In the genomic region with DNA sequence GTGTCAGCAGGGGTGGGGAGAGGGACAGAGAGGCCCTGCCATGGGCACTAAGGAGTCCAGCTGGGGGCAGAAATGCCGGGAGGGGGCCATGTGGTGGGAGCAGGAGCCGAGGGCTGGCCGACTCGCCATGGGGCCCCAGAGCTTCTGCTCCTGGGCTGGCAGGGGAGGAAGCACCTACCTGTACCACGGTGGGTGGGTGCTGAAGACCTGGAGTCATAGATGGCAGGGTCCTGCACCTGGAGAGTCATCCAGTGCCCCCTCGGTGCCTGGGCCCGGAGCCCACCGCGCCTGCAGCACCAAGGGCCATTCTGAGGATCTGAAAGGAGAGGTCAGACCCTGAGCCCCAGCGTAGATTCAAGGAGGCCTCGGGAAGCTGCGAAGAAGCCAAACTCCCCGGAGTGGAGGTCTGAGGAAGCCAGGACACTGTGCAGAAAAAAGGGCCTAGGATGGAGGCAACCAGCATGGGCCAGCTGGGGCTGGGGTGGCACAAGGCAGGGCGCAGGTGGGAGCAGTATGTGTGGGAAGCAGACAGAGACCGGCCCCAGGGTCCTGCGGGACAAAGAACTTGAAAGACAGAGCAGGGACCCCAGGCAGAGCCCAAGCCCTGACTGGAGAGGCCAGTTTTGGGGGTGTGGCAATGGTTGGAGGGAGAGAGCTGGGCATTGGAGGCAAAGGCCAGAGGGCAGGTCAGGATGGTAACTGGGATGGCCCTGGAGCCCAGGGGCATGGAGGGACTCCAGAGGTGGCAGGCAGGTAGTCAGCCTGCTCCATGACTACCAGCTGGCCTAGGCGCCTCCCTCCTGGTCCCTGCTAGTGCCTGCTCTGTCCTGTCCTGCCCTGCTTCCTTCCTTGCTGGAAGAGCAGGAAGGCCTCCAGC, we compare ENCODE assay signal across 15 cellular contexts. TPM values are rescaled to one million over a fixed set of nuclear protein-coding genes. Genes with fewer than 3 reads are reported as not detected.
A peak's percentile ranks its signal among the peaks of the same experiment; 100 is the strongest.
DNase-seq lines count a peak whose midpoint lies in the region; ATAC-seq, FAIRE-seq and TF ChIP-seq lines count a peak whose summit lies in the region.
"Had no signal": no experiment of that assay in that cellular context is flagged by ENCODE, and none has a peak within 500 bp of the region (broad histone marks: within the 10 kb centered on the region; RNA-seq: fewer than 3 reads in every experiment).

No MANE protein-coding gene starts in this region.

- no peak for TF ChIP-seq POLR2A in lower leg skin (IDR thresholded peaks at IDR 0.05)

- WGBS in lower leg skin, 2 donors = 64% methylated on average over 14 to 17 of the region's 17 CpGs

- H3K4me1 Mint-ChIP-seq in CD4-positive, alpha-beta memory T cell = peaks cover 15 to 26% (median 20%) of the 10 kb centered on the region in 4 donors
- H3K4me1 Mint-ChIP-seq in natural killer cell treated with Interleukin-12 subunit alpha and Interleukin-12 subunit beta and Interleukin-15 and Interleukin-18, amount 100 ng/mL, for 72 hours (ENCODE audit: low read depth in 2 of 2) = peaks cover 12 to 26% of the 10 kb centered on the region in 2 donors

- no peaks in the 10 kb centered on the region for H3K9me3 Mint-ChIP-seq in CD4-positive, alpha-beta memory T cell
- no peaks in the 10 kb centered on the region for H3K9me3 Mint-ChIP-seq in natural killer cell treated with Interleukin-12 subunit alpha and Interleukin-12 subunit beta and Interleukin-15 and Interleukin-18, amount 100 ng/mL, for 72 hours

- peaks cover 25% of the 10 kb centered on the region for H3K4me1 ChIP-seq in CD4-positive, alpha-beta memory T cell (ENCODE audit: insufficient read depth, low read length)
- H3K4me1 ChIP-seq in HEK293 (ENCODE audit: control insufficient read depth, insufficient read depth, low read length) = no peaks in the 10 kb centered on the region
- H3K4me1 ChIP-seq: SJCRH30 had no signal

- CTCF ChIA-PET in CD4-positive, alpha-beta memory T cell (lab: Charles Lee; ENCODE audit: partially characterized antibody) = interaction anchor here (1.6 kb wide), 1 partner anchor 31 kb away, joined by 5 read pairs; no protein-coding TSS in a partner anchor
- CTCF ChIA-PET in HEK293 (lab: Yijun Ruan, JAX) = interaction anchor here (1.1 to 1.6 kb wide), 2 partner anchors 8 to 31 kb away, joined by 4 to 5 read pairs; no protein-coding TSS in a partner anchor

- H3K27me3 ChIP-seq in CD4-positive, alpha-beta memory T cell (ENCODE audit: insufficient read depth, low read length) = peaks cover under 1% of the 10 kb centered on the region
- peaks cover 2% of the 10 kb centered on the region for H3K27me3 ChIP-seq in bronchial epithelial cell (ENCODE audit: control insufficient read depth, insufficient read depth, low read length)
- H3K27me3 ChIP-seq: gastroesophageal sphincter, ovary had no signal

- H3K27me3 Mint-ChIP-seq in CD4-positive, alpha-beta memory T cell = peaks cover 0 to 6% of the 10 kb centered on the region in 2 donors
- peaks cover 13 to 17% of the 10 kb centered on the region in 2 donors for H3K27me3 Mint-ChIP-seq in natural killer cell treated with Interleukin-12 subunit alpha and Interleukin-12 subunit beta and Interleukin-15 and Interleukin-18, amount 100 ng/mL, for 72 hours

- H3K4me3 ChIP-seq in CD4-positive, alpha-beta memory T cell (ENCODE audit: low read length in 2 of 2) = no peak overlapping the region
- H3K4me3 ChIP-seq in HEK293 (ENCODE audit: low read depth, low read length) = no peak overlapping the region
- no peak overlapping the region for H3K4me3 ChIP-seq in bronchial epithelial cell (ENCODE audit: low read depth, low read length)
- H3K4me3 ChIP-seq in lower leg skin (ENCODE audit: low read depth, poor library complexity, severe bottlenecking) = no peak overlapping the region
- H3K4me3 ChIP-seq: lung, ovary, SJCRH30 had no signal

- H3K27ac Mint-ChIP-seq in CD4-positive, alpha-beta memory T cell = peak overlapping the region in 1 of 7 donors; percentile 69
- H3K27ac Mint-ChIP-seq in natural killer cell treated with Interleukin-12 subunit alpha and Interleukin-12 subunit beta and Interleukin-15 and Interleukin-18, amount 100 ng/mL, for 72 hours = peak overlapping the region in 1 of 2 donors; percentile 47

- no peaks in the 10 kb centered on the region for H3K36me3 Mint-ChIP-seq in CD4-positive, alpha-beta memory T cell
- H3K36me3 Mint-ChIP-seq in natural killer cell treated with Interleukin-12 subunit alpha and Interleukin-12 subunit beta and Interleukin-15 and Interleukin-18, amount 100 ng/mL, for 72 hours = no peaks in the 10 kb centered on the region

- DNase-seq in CD4-positive, alpha-beta memory T cell = peak in 1 of 5 donors; percentile 23
- DNase-seq in bronchial epithelial cell (ENCODE audit: low read depth) (peak; percentile 10), SW480 (ENCODE audit: low spot score) (no peak), CD1c-positive myeloid dendritic cell (ENCODE audit: extremely low spot score) (no peak), lower leg skin (ENCODE audit: low spot score in 2 of 2) (no peak)
- no peak for DNase-seq in natural killer cell treated with Interleukin-12 subunit alpha and Interleukin-12 subunit beta and Interleukin-15 and Interleukin-18, amount 100 ng/mL, for 72 hours (ENCODE audit: low spot score)
- DNase-seq: AML-193, NCI-H1048, ovary, SJCRH30, small intestine had no signal

- TF ChIP-seq CTCF in HEK293 (tag by site-specific recombination; IDR thresholded peaks at IDR 0.05) (no peak), bronchial epithelial cell (IDR thresholded peaks at IDR 0.05; ENCODE audit: insufficient read depth, low read length, severe bottlenecking) (no peak), lower leg skin (IDR thresholded peaks at IDR 0.05) (no peak)

- POLR2A ChIA-PET in CD4-positive, alpha-beta memory T cell (lab: Charles Lee; ENCODE audit: partially characterized antibody) = interaction anchor here (0.8 kb wide), 1 partner anchor 48 kb away, joined by 3 read pairs; no protein-coding TSS in a partner anchor
- POLR2A ChIA-PET in HEK293 (lab: Yijun Ruan, JAX) = no interaction called here

- H3K27ac ChIP-seq in CD4-positive, alpha-beta memory T cell (ENCODE audit: low read depth, low read length) = no peak overlapping the region
- no peak overlapping the region for H3K27ac ChIP-seq in HEK293 (ENCODE audit: extremely low read depth, low read depth, low read length)
- H3K27ac ChIP-seq: ovary, SJCRH30 had no signal

- FAIRE-seq in bronchial epithelial cell (lab: Jason Lieb, UNC) = no peak
- FAIRE-seq: small intestine had no signal

- no peak for ATAC-seq in natural killer cell treated with Interleukin-12 subunit alpha and Interleukin-12 subunit beta and Interleukin-15 and Interleukin-18, amount 100 ng/mL, for 72 hours
- ATAC-seq in GM19035 (IDR thresholded peaks at IDR 0.05; ENCODE audit: unreplicated experiment) = no peak
- ATAC-seq: gastroesophageal sphincter had no signal

- no peaks in the 10 kb centered on the region for H3K9me3 ChIP-seq in CD4-positive, alpha-beta memory T cell (ENCODE audit: control insufficient read depth in 1 of 2, low read length in 2 of 2)
- H3K9me3 ChIP-seq in HEK293 (ENCODE audit: control insufficient read depth, insufficient read depth, low read depth, low read length) = no peaks in the 10 kb centered on the region
- H3K9me3 ChIP-seq: gastroesophageal sphincter, ovary, SJCRH30 had no signal

- peak overlapping the region in 6 of 8 donors; percentile 47 to 84 (median 65) for H3K4me3 Mint-ChIP-seq in CD4-positive, alpha-beta memory T cell
- peak overlapping the region; percentile 42 for H3K4me3 Mint-ChIP-seq in natural killer cell treated with Interleukin-12 subunit alpha and Interleukin-12 subunit beta and Interleukin-15 and Interleukin-18, amount 100 ng/mL, for 72 hours

- no peaks in the 10 kb centered on the region for H3K36me3 ChIP-seq in CD4-positive, alpha-beta memory T cell (ENCODE audit: insufficient read depth, low read length)
- H3K36me3 ChIP-seq in HEK293 (ENCODE audit: control insufficient read depth in 2 of 2, insufficient read depth in 1 of 2, low read length in 2 of 2) (peaks cover 0 to 8% of the 10 kb centered on the region in 2 experiments; a peak in 1 of 3 replicates), bronchial epithelial cell (ENCODE audit: control insufficient read depth, insufficient read depth, low read length) (no peaks in the 10 kb centered on the region)
- H3K36me3 ChIP-seq: gastroesophageal sphincter, ovary, SJCRH30 had no signal

- intact Hi-C loops in CD4-positive, alpha-beta memory T cell (cut with micrococcal nuclease) = no loop called here
- intact Hi-C loops in lower leg skin (cut with DNase I; ENCODE audit: low total_unique reads) = no loop called here

TF ChIP-seq in HEK293, 187 proteins besides CTCF, POLR2A, EP300 and RAD21:
- TF ChIP-seq ZNF335 (tag by site-specific recombination; conservative IDR thresholded peaks at IDR 0.05) (0 out of 2 replicates have a peak, but pooled peaks have one; percentile 11), ZNF169 (tag by site-specific recombination; IDR thresholded peaks at IDR 0.05) (no peak), ZNF239 (tag by site-specific recombination; IDR thresholded peaks at IDR 0.05) (no peak), ZSCAN16 (tag by site-specific recombination; IDR thresholded peaks at IDR 0.05) (no peak)

RNA-seq across cellular contexts. Expression of a gene that starts 26.7 kb away (rescaled TPM):
- total RNA-seq in CD4-positive, alpha-beta memory T cell = 1 to 10 TPM; 4.0 to 5.2 TPM
- polyA plus RNA-seq in CD4-positive, alpha-beta memory T cell = 1 to 10 TPM; 4.6 TPM
- 2.1 and 4.9 TPM in 2 replicates for total RNA-seq in bronchial epithelial cell
- 1 to 10 TPM in 1 of 2 donors, under 1 TPM in 1; 0.93 to 1.2 TPM for total RNA-seq in natural killer cell treated with Interleukin-12 subunit alpha and Interleukin-12 subunit beta and Interleukin-15 and Interleukin-18, amount 100 ng/mL, for 72 hours
- total RNA-seq in lower leg skin = 10 to 100 TPM in 3 of 4 donors, 1 to 10 TPM in 1; 4.8 to 19.8 (median 13.5) TPM

RNA-seq across cellular contexts. Expression of a gene that starts 42.9 kb away (rescaled TPM):
- total RNA-seq in CD4-positive, alpha-beta memory T cell = 10 to 100 TPM; 52.2 to 52.3 TPM
- 10 to 100 TPM; 25.3 to 28.6 TPM for polyA plus RNA-seq in CD4-positive, alpha-beta memory T cell
- total RNA-seq in bronchial epithelial cell = 23.4 and 25.0 TPM in 2 replicates
- 10 to 100 TPM; 54.6 to 67.6 TPM for total RNA-seq in natural killer cell treated with Interleukin-12 subunit alpha and Interleukin-12 subunit beta and Interleukin-15 and Interleukin-18, amount 100 ng/mL, for 72 hours
- 10 to 100 TPM; 15.4 to 32.2 (median 26.7) TPM for total RNA-seq in lower leg skin

RNA-seq across cellular contexts. Expression of a gene that starts 48.2 kb away (rescaled TPM):
- 10 to 100 TPM; 31.4 to 35.7 TPM for total RNA-seq in CD4-positive, alpha-beta memory T cell
- polyA plus RNA-seq in CD4-positive, alpha-beta memory T cell = 10 to 100 TPM; 33.0 to 37.3 TPM
- total RNA-seq in bronchial epithelial cell (60.9 and 85.8 TPM in 2 replicates), lower leg skin (100 to 1,000 TPM in 1 of 4 donors, 10 to 100 TPM in 3; 16.4 to 267 (median 29.1) TPM)
- total RNA-seq in natural killer cell treated with Interleukin-12 subunit alpha and Interleukin-12 subunit beta and Interleukin-15 and Interleukin-18, amount 100 ng/mL, for 72 hours = 100 to 1,000 TPM in 1 of 2 donors, 10 to 100 TPM in 1; 68.4 to 118 TPM
